In the genomic region with DNA sequence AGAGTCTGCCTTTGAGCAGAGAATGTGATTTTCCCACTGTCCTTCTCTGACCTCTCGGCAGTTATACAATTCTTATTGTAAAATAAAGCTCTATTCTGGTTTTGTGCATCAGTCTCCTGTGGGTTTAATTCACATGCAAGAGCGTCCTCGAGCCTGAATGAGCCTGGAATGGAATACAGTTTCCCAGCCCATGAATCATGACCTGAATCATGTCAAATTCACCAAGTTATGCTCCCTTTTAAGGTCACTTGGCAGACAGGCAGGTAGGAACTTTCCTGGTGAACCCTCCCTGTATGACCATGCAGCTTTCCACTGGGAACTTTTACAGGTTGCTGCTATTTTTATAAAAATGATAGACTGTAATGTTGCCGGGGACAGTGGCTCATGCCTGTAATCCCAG, we compare ENCODE assay signal across 17 cellular contexts.
"Had no signal": no experiment of that assay in that cellular context is flagged by ENCODE, and none has a peak within 500 bp of the region (broad histone marks: within the 10 kb centered on the region; RNA-seq: fewer than 3 reads in every experiment).

No MANE protein-coding gene starts in this region.

- H3K9me3 ChIP-seq: colonic mucosa, left lung, ovary had no signal

- H3K27me3 ChIP-seq: colonic mucosa, left lung, ovary had no signal

- ATAC-seq: activated CD8-positive, alpha-beta memory T cell treated with anti-CD3 and anti-CD28 coated beads, Interleukin-2, amount 10 ng/mL, durations not matched to agents 7 days and 5 days; left lung had no signal

- DNase-seq: activated CD4-positive, alpha-beta T cell treated with anti-CD3 and anti-CD28 coated beads for 1 hour; activated CD4-positive, alpha-beta T cell treated with anti-CD3 and anti-CD28 coated beads, Interleukin-2, amount 50 U/mL, for 48 hours; activated CD8-positive, alpha-beta memory T cell treated with anti-CD3 and anti-CD28 coated beads, Interleukin-2, amount 10 ng/mL, durations not matched to agents 7 days and 5 days; activated gamma-delta T cell treated with Interleukin-2 at 50 U/mL for 16 hours; activated naive CD8-positive, alpha-beta T cell treated with anti-CD3 and anti-CD28 coated beads, Interleukin-2, amount 10 ng/mL, durations not matched to agents 7 days and 5 days; activated T-cell treated with anti-CD3 and anti-CD28 coated beads, Interleukin-2, amount 50 U/mL, for 48 hours; aorta; colonic mucosa; effector memory CD4-positive, alpha-beta T cell; head of caudate nucleus; left lung; mesendoderm; ovary; stimulated activated CD4-positive, alpha-beta T cell treated with anti-CD3 and anti-CD28 coated beads, Interleukin-4, amount 100 ng/mL, for 1 hour; stimulated activated CD8-positive, alpha-beta memory T cell treated with anti-CD3 and anti-CD28 coated beads, Interleukin-4, amount 100 ng/mL, for 48 hours; T-helper 9 cell had no signal

- H3K4me3 ChIP-seq: colonic mucosa, left lung, ovary had no signal

- H3K4me1 ChIP-seq: colonic mucosa, left lung had no signal

- H3K36me3 ChIP-seq: colonic mucosa, left lung, ovary had no signal

- H3K27ac ChIP-seq: colonic mucosa, epithelial cell of prostate, left lung, ovary had no signal
